In genomic region chr3:11019116-11019515, GRCh38 we compare ENCODE assay signal across 34 cellular contexts. TPM values are rescaled to one million over a fixed set of nuclear protein-coding genes. Genes with fewer than 3 reads are reported as not detected.
"Had no signal": no experiment of that assay in that cellular context is flagged by ENCODE, and none has a peak within 500 bp of the region (broad histone marks: within the 10 kb centered on the region; RNA-seq: fewer than 3 reads in every experiment).

No MANE protein-coding gene starts in this region.

- FAIRE-seq: bronchial epithelial cell had no signal

- H3K36me3 ChIP-seq: MG63, SJSA1 had no signal

- H3K27ac ChIP-seq: SJSA1, VCaP had no signal

- DNase-seq: activated B cell treated with CpG ODN at 0.5 μM for 24 hours; activated CD4-positive, alpha-beta memory T cell treated with anti-CD3 and anti-CD28 coated beads, Interleukin-2, amount 10 ng/mL, durations not matched to agents 7 days and 5 days; activated CD4-positive, alpha-beta T cell treated with anti-CD3 and anti-CD28 coated beads for 4 hours; activated CD4-positive, CD25-positive, alpha-beta regulatory T cell treated with anti-CD3 and anti-CD28 coated beads, Interleukin-2, amount 50 U/mL, for 72 hours; activated CD8-positive, alpha-beta memory T cell treated with anti-CD3 and anti-CD28 coated beads for 24 hours; activated CD8-positive, alpha-beta memory T cell treated with anti-CD3 and anti-CD28 coated beads, Interleukin-2, amount 10 ng/mL, durations not matched to agents 7 days and 5 days; activated CD8-positive, alpha-beta memory T cell treated with anti-CD3 and anti-CD28 coated beads, Interleukin-2, amount 50 U/mL, for 48 hours; activated effector memory CD4-positive, alpha-beta T cell treated with Interleukin-2 at 50 U/mL for 16 hours; activated naive CD4-positive, alpha-beta T cell treated with anti-CD3 and anti-CD28 coated beads, Interleukin-2, amount 10 ng/mL, durations not matched to agents 7 days and 5 days; activated naive CD8-positive, alpha-beta T cell treated with anti-CD3 and anti-CD28 coated beads, Interleukin-2, amount 50 U/mL, for 24 hours; activated T-cell treated with anti-CD3 and anti-CD28 coated beads, Interleukin-2, amount 50 U/mL, for 48 hours; anterior cingulate cortex; Kasumi-1; KG1; MG63; NCI-H1048; NCI-H1105 treated with DMSO at 0.1 percent for 48 hours; NCI-H1436; NCI-H1694 treated with DMSO at 0.1 percent for 48 hours; NCI-H2029; NCI-H2107; NCI-H2171; NCI-H510A; NCI-H526; NCI-H748 treated with DMSO at 0.1 percent for 48 hours; SHP77; T-cell; T-helper 17 cell; T-helper 9 cell had no signal

- H3K4me1 ChIP-seq: SJSA1 had no signal

- H3K4me3 ChIP-seq: MG63, SJSA1 had no signal

- ATAC-seq: activated CD8-positive, alpha-beta memory T cell treated with anti-CD3 and anti-CD28 coated beads, Interleukin-2, amount 10 ng/mL, durations not matched to agents 7 days and 5 days; activated naive CD8-positive, alpha-beta T cell treated with anti-CD3 and anti-CD28 coated beads, Interleukin-2, amount 50 U/mL, for 24 hours; SK-N-SH treated with all-trans-retinoic acid at 6 μM for 48 hours; T-cell; T-helper 17 cell had no signal

- H3K9me3 ChIP-seq: MG63, SJSA1 had no signal

- H3K27me3 ChIP-seq: MG63 had no signal

RNA-seq across cellular contexts. Expression of gene SLC6A1, which starts 26.6 kb away (rescaled TPM):
- total RNA-seq: activated B cell treated with CpG ODN at 0.5 μM for 24 hours; activated CD4-positive, alpha-beta memory T cell treated with anti-CD3 and anti-CD28 coated beads, Interleukin-2, amount 10 ng/mL, durations not matched to agents 7 days and 5 days; activated CD8-positive, alpha-beta memory T cell treated with anti-CD3 and anti-CD28 coated beads, Interleukin-2, amount 10 ng/mL, durations not matched to agents 7 days and 5 days; bronchial epithelial cell; OCI-LY7; SJSA1; T-helper 17 cell had no signal
